Comparison of ENCODE assay signal across 22 cellular contexts in genomic region chr1:94193128-94193527, GRCh38.
"Had no signal": no experiment of that assay in that cellular context is flagged by ENCODE, and none has a peak within 500 bp of the region (broad histone marks: within the 10 kb centered on the region; RNA-seq: fewer than 3 reads in every experiment).

No MANE protein-coding gene starts in this region.

- H3K9me3 ChIP-seq: esophagus muscularis mucosa, gastroesophageal sphincter, neutrophil, right atrium auricular region, sigmoid colon, suprapubic skin, thyroid gland, upper lobe of left lung, uterus had no signal

- H3K27ac Mint-ChIP-seq: effector memory CD8-positive, alpha-beta T cell; naive thymus-derived CD4-positive, alpha-beta T cell had no signal

- DNase-seq: central memory CD4-positive, alpha-beta T cell; cortex of kidney; effector memory CD8-positive, alpha-beta T cell; glutamatergic neuron; kidney; left cardiac atrium; left ventricle myocardium superior; mesenchymal stem cell; naive thymus-derived CD4-positive, alpha-beta T cell; posterior cingulate gyrus; sigmoid colon; stimulated activated naive CD4-positive, alpha-beta T cell treated with Interleukin-2 at 50 U/mL for 16 hours; thyroid gland; upper lobe of left lung; uterus had no signal

- H3K27ac ChIP-seq: esophagus muscularis mucosa, gastroesophageal sphincter, neutrophil, right atrium auricular region, sigmoid colon, skin epidermis, suprapubic skin, thyroid gland, uterus had no signal

- H3K36me3 ChIP-seq: neutrophil, uterus had no signal

- ATAC-seq: effector memory CD8-positive, alpha-beta T cell; gastroesophageal sphincter; left cardiac atrium; left ventricle myocardium superior; naive thymus-derived CD4-positive, alpha-beta T cell had no signal

- H3K36me3 Mint-ChIP-seq: naive thymus-derived CD4-positive, alpha-beta T cell had no signal

- H3K4me3 ChIP-seq: esophagus muscularis mucosa, gastroesophageal sphincter, lung, right atrium auricular region, sigmoid colon, skin epidermis, suprapubic skin, thyroid gland, upper lobe of left lung, uterus had no signal

- H3K4me1 Mint-ChIP-seq: naive thymus-derived CD4-positive, alpha-beta T cell had no signal

- H3K9me3 Mint-ChIP-seq: effector memory CD8-positive, alpha-beta T cell; naive thymus-derived CD4-positive, alpha-beta T cell had no signal

- H3K4me3 Mint-ChIP-seq: effector memory CD8-positive, alpha-beta T cell; naive thymus-derived CD4-positive, alpha-beta T cell had no signal

- H3K27me3 ChIP-seq: esophagus muscularis mucosa, gastroesophageal sphincter, right atrium auricular region, sigmoid colon, suprapubic skin, thyroid gland, upper lobe of left lung, uterus had no signal

- H3K4me1 ChIP-seq: gastroesophageal sphincter, sigmoid colon, suprapubic skin, thyroid gland, uterus had no signal
